Comparison of ENCODE assay signal across 16 cellular contexts in genomic region chr16:70290949-70291519, GRCh38. TPM values are rescaled to one million over a fixed set of nuclear protein-coding genes. Genes with fewer than 3 reads are reported as not detected.
A peak's percentile ranks its signal among the peaks of the same experiment; 100 is the strongest.
DNase-seq lines count a peak whose midpoint lies in the region; ATAC-seq and TF ChIP-seq lines count a peak whose summit lies in the region.
"Had no signal": no experiment of that assay in that cellular context is flagged by ENCODE, and none has a peak within 500 bp of the region (broad histone marks: within the 10 kb centered on the region; RNA-seq: fewer than 3 reads in every experiment).

No MANE protein-coding gene starts in this region.

- H3K36me3 Mint-ChIP-seq in activated T-cell treated with anti-CD3 and anti-CD28 coated beads, Interleukin-2, amount 50 U/mL, for 24 hours (ENCODE audit: low read depth): peaks cover 25% of the 10 kb centered on the region
- peaks cover 2% of the 10 kb centered on the region for H3K36me3 Mint-ChIP-seq in activated T-cell treated with anti-CD3 and anti-CD28 coated beads, Interleukin-2, amount 50 U/mL, for 4 hours (ENCODE audit: insufficient read depth)
- peaks cover 6% of the 10 kb centered on the region for H3K36me3 Mint-ChIP-seq in activated naive CD8-positive, alpha-beta T cell treated with anti-CD3 and anti-CD28 coated beads, Interleukin-2, amount 10 ng/mL, durations not matched to agents 7 days and 5 days
- H3K36me3 Mint-ChIP-seq in neural crest cell (ENCODE audit: low read depth): peaks cover 2% of the 10 kb centered on the region
- H3K36me3 Mint-ChIP-seq: stimulated activated memory B cell treated with anti-CD40 and anti-IgM and Interleukin-4, amounts not matched to agents 10 μg/mL and 1 μg/mL and 100 μg/mL, for 72 hours had no signal

- H3K27ac Mint-ChIP-seq in activated T-cell treated with anti-CD3 and anti-CD28 coated beads, Interleukin-2, amount 50 U/mL, for 24 hours: peak overlapping the region; percentile 47
- H3K27ac Mint-ChIP-seq in activated naive CD8-positive, alpha-beta T cell treated with anti-CD3 and anti-CD28 coated beads, Interleukin-2, amount 10 ng/mL, durations not matched to agents 7 days and 5 days: peak overlapping the region; percentile 54
- no peak overlapping the region for H3K27ac Mint-ChIP-seq in neural crest cell (ENCODE audit: unreplicated experiment)
- H3K27ac Mint-ChIP-seq: stimulated activated memory B cell treated with anti-CD40 and anti-IgM and Interleukin-4, amounts not matched to agents 10 μg/mL and 1 μg/mL and 100 μg/mL, for 72 hours had no signal

- no peak overlapping the region for H3K4me3 Mint-ChIP-seq in activated T-cell treated with anti-CD3 and anti-CD28 coated beads, Interleukin-2, amount 50 U/mL, for 24 hours
- H3K4me3 Mint-ChIP-seq in activated T-cell treated with anti-CD3 and anti-CD28 coated beads, Interleukin-2, amount 50 U/mL, for 4 hours: no peak overlapping the region
- H3K4me3 Mint-ChIP-seq in activated naive CD8-positive, alpha-beta T cell treated with anti-CD3 and anti-CD28 coated beads, Interleukin-2, amount 10 ng/mL, durations not matched to agents 7 days and 5 days: no peak overlapping the region
- H3K4me3 Mint-ChIP-seq in neural crest cell: peak overlapping the region; percentile 15
- H3K4me3 Mint-ChIP-seq: stimulated activated memory B cell treated with anti-CD40 and anti-IgM and Interleukin-4, amounts not matched to agents 10 μg/mL and 1 μg/mL and 100 μg/mL, for 72 hours had no signal

- POLR2A ChIA-PET in activated naive CD8-positive, alpha-beta T cell treated with anti-CD3 and anti-CD28 coated beads, Interleukin-2, amount 10 ng/mL, durations not matched to agents 7 days and 5 days (lab: Charles Lee): interaction anchor here (0.8 to 2.2 kb wide), 4 partner anchors 8 to 232 kb away, joined by 3 to 8 read pairs (median 4); partner anchors contain the start of genes COG4, DDX19A, DDX19B and SF3B3

- no peaks in the 10 kb centered on the region for H3K27me3 Mint-ChIP-seq in activated T-cell treated with anti-CD3 and anti-CD28 coated beads, Interleukin-2, amount 50 U/mL, for 24 hours
- no peaks in the 10 kb centered on the region for H3K27me3 Mint-ChIP-seq in activated T-cell treated with anti-CD3 and anti-CD28 coated beads, Interleukin-2, amount 50 U/mL, for 4 hours (ENCODE audit: low read depth)
- H3K27me3 Mint-ChIP-seq in activated naive CD8-positive, alpha-beta T cell treated with anti-CD3 and anti-CD28 coated beads, Interleukin-2, amount 10 ng/mL, durations not matched to agents 7 days and 5 days: no peaks in the 10 kb centered on the region
- H3K27me3 Mint-ChIP-seq in neural crest cell (ENCODE audit: low read depth): no peaks in the 10 kb centered on the region
- H3K27me3 Mint-ChIP-seq: stimulated activated memory B cell treated with anti-CD40 and anti-IgM and Interleukin-4, amounts not matched to agents 10 μg/mL and 1 μg/mL and 100 μg/mL, for 72 hours had no signal

- DNase-seq in activated T-cell treated with anti-CD3 and anti-CD28 coated beads, Interleukin-2, amount 50 U/mL, for 24 hours: no peak
- DNase-seq in activated T-cell treated with anti-CD3 and anti-CD28 coated beads, Interleukin-2, amount 50 U/mL, for 4 hours: no peak
- DNase-seq in MV-4-11 (lab: John Stamatoyannopoulos, UW) (peak; percentile 16), neural crest cell (ENCODE audit: low read depth, low spot score) (no peak), GM03348 (ENCODE audit: low spot score) (no peak)
- no peak for DNase-seq in activated naive CD8-positive, alpha-beta T cell treated with anti-CD3 and anti-CD28 coated beads, Interleukin-2, amount 10 ng/mL, durations not matched to agents 7 days and 5 days
- DNase-seq: ACHN; activated CD4-positive, alpha-beta T cell treated with anti-CD3 and anti-CD28 coated beads, Interleukin-2, amount 50 U/mL, for 48 hours; activated gamma-delta T cell treated with Interleukin-2 at 50 U/mL for 16 hours; NCI-H1048; NCI-H226; SHP77 treated with DMSO at 0.1 percent for 48 hours; trophoblast cell had no signal

- no peak for ATAC-seq in activated T-cell treated with anti-CD3 and anti-CD28 coated beads, Interleukin-2, amount 50 U/mL, for 4 hours
- no peak for ATAC-seq in activated naive CD8-positive, alpha-beta T cell treated with anti-CD3 and anti-CD28 coated beads, Interleukin-2, amount 10 ng/mL, durations not matched to agents 7 days and 5 days (ENCODE audit: low read depth)
- ATAC-seq in GM21529 (IDR thresholded peaks at IDR 0.05; ENCODE audit: unreplicated experiment): no peak
- ATAC-seq in GM18520 (IDR thresholded peaks at IDR 0.05; ENCODE audit: unreplicated experiment): no peak
- ATAC-seq: stimulated activated memory B cell treated with anti-CD40 and anti-IgM and Interleukin-4, amounts not matched to agents 10 μg/mL and 1 μg/mL and 100 μg/mL, for 72 hours had no signal

- peaks cover 20% of the 10 kb centered on the region for H3K4me1 Mint-ChIP-seq in activated T-cell treated with anti-CD3 and anti-CD28 coated beads, Interleukin-2, amount 50 U/mL, for 24 hours (ENCODE audit: low read depth)
- peaks cover 13% of the 10 kb centered on the region for H3K4me1 Mint-ChIP-seq in activated T-cell treated with anti-CD3 and anti-CD28 coated beads, Interleukin-2, amount 50 U/mL, for 4 hours (ENCODE audit: low read depth)
- H3K4me1 Mint-ChIP-seq in activated naive CD8-positive, alpha-beta T cell treated with anti-CD3 and anti-CD28 coated beads, Interleukin-2, amount 10 ng/mL, durations not matched to agents 7 days and 5 days: peaks cover 13% of the 10 kb centered on the region
- H3K4me1 Mint-ChIP-seq in neural crest cell: peaks cover 15% of the 10 kb centered on the region

- TF ChIP-seq CTCF in neural crest cell (conservative IDR thresholded peaks at IDR 0.05): no peak

- no peaks in the 10 kb centered on the region for H3K9me3 Mint-ChIP-seq in activated T-cell treated with anti-CD3 and anti-CD28 coated beads, Interleukin-2, amount 50 U/mL, for 24 hours
- H3K9me3 Mint-ChIP-seq in activated T-cell treated with anti-CD3 and anti-CD28 coated beads, Interleukin-2, amount 50 U/mL, for 4 hours: no peaks in the 10 kb centered on the region
- H3K9me3 Mint-ChIP-seq in activated naive CD8-positive, alpha-beta T cell treated with anti-CD3 and anti-CD28 coated beads, Interleukin-2, amount 10 ng/mL, durations not matched to agents 7 days and 5 days: no peaks in the 10 kb centered on the region
- no peaks in the 10 kb centered on the region for H3K9me3 Mint-ChIP-seq in neural crest cell
- H3K9me3 Mint-ChIP-seq: stimulated activated memory B cell treated with anti-CD40 and anti-IgM and Interleukin-4, amounts not matched to agents 10 μg/mL and 1 μg/mL and 100 μg/mL, for 72 hours had no signal

RNA-seq across cellular contexts. Expression of gene AARS1, which starts 1.7 kb away (rescaled TPM):
- 100 to 1,000 TPM; 130 to 168 (median 139) TPM for total RNA-seq in activated T-cell treated with anti-CD3 and anti-CD28 coated beads, Interleukin-2, amount 50 U/mL, for 4 hours
- total RNA-seq in activated naive CD8-positive, alpha-beta T cell treated with anti-CD3 and anti-CD28 coated beads, Interleukin-2, amount 10 ng/mL, durations not matched to agents 7 days and 5 days: 100 to 1,000 TPM; 121 to 122 TPM
- 128 and 129 TPM in 2 replicates for total RNA-seq in neural crest cell

RNA-seq across cellular contexts. Expression of gene DDX19B, which starts 8.0 kb away (rescaled TPM):
- total RNA-seq in activated T-cell treated with anti-CD3 and anti-CD28 coated beads, Interleukin-2, amount 50 U/mL, for 4 hours: 10 to 100 TPM; 19.7 to 24.4 (median 21.8) TPM
- 10 to 100 TPM; 29.8 to 32.3 TPM for total RNA-seq in activated naive CD8-positive, alpha-beta T cell treated with anti-CD3 and anti-CD28 coated beads, Interleukin-2, amount 10 ng/mL, durations not matched to agents 7 days and 5 days
- total RNA-seq in neural crest cell: 39.7 and 45.2 TPM in 2 replicates

RNA-seq across cellular contexts. Expression of gene EXOSC6, which starts 39.3 kb away (rescaled TPM):
- total RNA-seq in activated T-cell treated with anti-CD3 and anti-CD28 coated beads, Interleukin-2, amount 50 U/mL, for 4 hours: 10 to 100 TPM; 50.9 to 52.4 (median 52.2) TPM
- 10 to 100 TPM; 28.8 to 29.4 TPM for total RNA-seq in activated naive CD8-positive, alpha-beta T cell treated with anti-CD3 and anti-CD28 coated beads, Interleukin-2, amount 10 ng/mL, durations not matched to agents 7 days and 5 days
- total RNA-seq in neural crest cell: 39.5 and 41.6 TPM in 2 replicates

RNA-seq across cellular contexts. Expression of gene DDX19A, which starts 55.7 kb away (rescaled TPM):
- 10 to 100 TPM; 77.5 to 86.6 (median 78.7) TPM for total RNA-seq in activated T-cell treated with anti-CD3 and anti-CD28 coated beads, Interleukin-2, amount 50 U/mL, for 4 hours
- 10 to 100 TPM; 35.5 to 40.4 TPM for total RNA-seq in activated naive CD8-positive, alpha-beta T cell treated with anti-CD3 and anti-CD28 coated beads, Interleukin-2, amount 10 ng/mL, durations not matched to agents 7 days and 5 days
- 55.2 and 61.8 TPM in 2 replicates for total RNA-seq in neural crest cell
